In the genomic region with DNA sequence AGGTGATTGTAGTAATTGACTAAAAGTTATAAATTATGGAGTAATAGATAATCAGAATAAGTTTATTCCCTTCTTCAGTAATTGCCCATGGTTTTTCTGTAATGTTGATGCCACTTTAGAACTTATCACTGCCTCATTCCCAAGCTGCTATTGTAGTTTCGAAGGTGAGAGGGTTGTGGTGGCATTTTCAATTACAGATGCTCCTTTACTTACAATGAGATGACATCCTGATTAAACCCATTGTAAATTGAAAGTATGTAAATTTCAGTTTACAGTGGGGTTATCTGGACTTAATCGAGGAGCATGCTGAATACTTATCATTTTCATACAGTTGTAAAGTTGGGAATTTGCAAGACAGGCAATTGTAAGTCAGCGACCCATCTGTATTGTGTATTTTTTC, we compare ENCODE assay signal across 10 cellular contexts. TPM values are rescaled to one million over a fixed set of nuclear protein-coding genes. Genes with fewer than 3 reads are reported as not detected.
DNase-seq lines count a peak whose midpoint lies in the region; ATAC-seq, FAIRE-seq and TF ChIP-seq lines count a peak whose summit lies in the region.
"Had no signal": no experiment of that assay in that cellular context is flagged by ENCODE, and none has a peak within 500 bp of the region (broad histone marks: within the 10 kb centered on the region; RNA-seq: fewer than 3 reads in every experiment).

No MANE protein-coding gene starts in this region.

- DNase-seq in GM12892 (ENCODE audit: insufficient read length) (no peak), fibroblast of pulmonary artery (ENCODE audit: low read depth) (no peak), sigmoid colon (no peak), cerebellar nuclear complex (lab: John Stamatoyannopoulos, UW) (no peak), D341Med (ENCODE audit: low spot score) (no peak), hepatic stellate cell (ENCODE audit: low spot score) (no peak)
- DNase-seq: amygdala; stimulated activated naive CD4-positive, alpha-beta T cell had no signal

- no peak overlapping the region for H2AFZ ChIP-seq in SU-DHL-6 (ENCODE audit: low read depth, low read length, severe bottlenecking)

- no peaks in the 10 kb centered on the region for H3F3A ChIP-seq in SU-DHL-6 (ENCODE audit: insufficient read depth)

- 39 to 49% methylated on average over 3 of the region's 3 CpGs for WGBS in sigmoid colon, 2 donors

- no peaks in the 10 kb centered on the region for H3K27me3 ChIP-seq in SU-DHL-6 (ENCODE audit: low read length)
- no peaks in the 10 kb centered on the region for H3K27me3 ChIP-seq in sigmoid colon

- intact Hi-C loops in sigmoid colon (cut with DNase I), result no loop called here

- no peak for TF ChIP-seq CTCF in SU-DHL-6 (IDR thresholded peaks at IDR 0.05; ENCODE audit: insufficient read depth, low read length, poor library complexity, severe bottlenecking)
- no peak for TF ChIP-seq CTCF in fibroblast of pulmonary artery (IDR thresholded peaks at IDR 0.05; ENCODE audit: low read length, missing control alignments)
- TF ChIP-seq CTCF in sigmoid colon (IDR thresholded peaks at IDR 0.05), result no peak

- peaks cover 22% of the 10 kb centered on the region for H4K20me1 ChIP-seq in SU-DHL-6 (ENCODE audit: low read depth, low read length)

- no peaks in the 10 kb centered on the region for H3K9me2 ChIP-seq in SU-DHL-6 (replicated peaks; ENCODE audit: insufficient read depth, low read length)

- peaks cover 78% of the 10 kb centered on the region for H3K79me2 ChIP-seq in SU-DHL-6 (ENCODE audit: insufficient read depth, low read length)

- H3K4me3 ChIP-seq in SU-DHL-6 (ENCODE audit: insufficient read depth, low read length, poor library complexity, severe bottlenecking) (peak overlapping the region; percentile 12), fibroblast of pulmonary artery (replicated peaks; ENCODE audit: low read depth, low read length) (peak overlapping the region; percentile 87), sigmoid colon (peak overlapping the region in 3 of 4 donors; percentile 72 to 80 (median 77))

- H3K4me2 ChIP-seq in SU-DHL-6 (ENCODE audit: low read depth, low read length, poor library complexity, severe bottlenecking), result peak overlapping the region; percentile 85

- H3K36me3 ChIP-seq in SU-DHL-6 (ENCODE audit: low read length), result no peaks in the 10 kb centered on the region
- H3K36me3 ChIP-seq in sigmoid colon, result no peaks in the 10 kb centered on the region

- FAIRE-seq in GM12892 (lab: Jason Lieb, UNC), result peak; percentile 24

- TF ChIP-seq EP300 in sigmoid colon (IDR thresholded peaks at IDR 0.05), result no peak

- H3K4me1 ChIP-seq in sigmoid colon, result peaks cover 0 to 79% (median 73%) of the 10 kb centered on the region in 4 donors

- ATAC-seq in GM18502 (IDR thresholded peaks at IDR 0.05; ENCODE audit: poor library complexity, unreplicated experiment), result no peak

- H3K9ac ChIP-seq in SU-DHL-6 (ENCODE audit: low read length), result peak overlapping the region; percentile 81; the same call in 1 of the 2 replicates

- H3K27ac ChIP-seq in SU-DHL-6 (ENCODE audit: low read depth, low read length), result no peak overlapping the region
- H3K27ac ChIP-seq in sigmoid colon, result peak overlapping the region; percentile 90 to 96 (median 94)

- TF ChIP-seq POLR2A in GM12892 (IDR thresholded peaks at IDR 0.05; ENCODE audit: low read depth, low read length) (no peak), sigmoid colon (IDR thresholded peaks at IDR 0.05) (no peak)

- H3K9me3 ChIP-seq in SU-DHL-6 (ENCODE audit: insufficient read depth, low read length), result no peaks in the 10 kb centered on the region
- no peaks in the 10 kb centered on the region for H3K9me3 ChIP-seq in sigmoid colon

RNA-seq across cellular contexts. Expression of a gene that starts 2.9 kb away (rescaled TPM):
- polyA plus RNA-seq in GM12892 (2012; ENCODE audit: missing spikeins), result 283 TPM
- total RNA-seq in sigmoid colon, result 100 to 1,000 TPM in 3 of 4 donors, 10 to 100 TPM in 1; 81.3 to 131 (median 115) TPM
- 100 to 1,000 TPM; 207 to 339 (median 246) TPM for polyA plus RNA-seq in sigmoid colon

RNA-seq across cellular contexts. Expression of a gene that starts 31.2 kb away (rescaled TPM):
- 21.2 TPM for polyA plus RNA-seq in GM12892 (2012; ENCODE audit: missing spikeins)
- total RNA-seq in sigmoid colon, result 100 to 1,000 TPM in 2 of 4 donors, 10 to 100 TPM in 2; 88.5 to 132 (median 102) TPM
- polyA plus RNA-seq in sigmoid colon, result 10 to 100 TPM in 1 of 3 donors, 1 to 10 TPM in 2; 5.1 to 11.4 (median 7.2) TPM

Comparison
In these comparisons a context has a peak if more than half of its experiments do, and no peak if none do; other contexts are left out.
1. H3K4me3 ChIP-seq: peak in every context shown above with its lines; median percentile 87 in fibroblast of pulmonary artery; 77 in sigmoid colon; 12 in SU-DHL-6.